Comparison of ENCODE assay signal across 9 cellular contexts in the genomic region with DNA sequence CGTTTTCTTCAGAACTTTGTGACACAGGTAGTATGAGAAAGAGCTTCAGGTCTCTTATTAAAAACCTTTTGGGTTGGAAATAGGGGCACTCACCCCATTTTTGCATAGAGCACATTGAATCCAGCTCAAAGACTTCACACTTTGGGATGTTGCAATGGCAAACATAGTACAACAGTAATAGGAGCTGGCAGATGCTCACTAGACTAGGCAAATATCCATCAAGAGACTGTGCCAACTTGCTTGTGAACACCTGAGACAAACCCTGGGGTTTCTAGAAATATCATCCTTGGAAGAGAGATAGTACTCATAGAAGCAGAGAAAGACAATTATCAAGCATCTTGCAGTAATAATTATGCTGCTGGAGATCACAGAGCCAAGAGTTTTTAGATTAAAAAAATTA.
"Had no signal": no experiment of that assay in that cellular context is flagged by ENCODE, and none has a peak within 500 bp of the region (broad histone marks: within the 10 kb centered on the region; RNA-seq: fewer than 3 reads in every experiment).

No MANE protein-coding gene starts in this region.

- DNase-seq: activated CD4-positive, alpha-beta T cell treated with anti-CD3 and anti-CD28 coated beads, Interleukin-2, amount 50 U/mL, for 4 hours; effector CD4-positive, alpha-beta T cell; mesenchymal stem cell; naive thymus-derived CD4-positive, alpha-beta T cell; right cardiac atrium; stimulated activated CD4-positive, alpha-beta T cell treated with anti-CD3 and anti-CD28 coated beads, Interleukin-2, amount 100 ng/mL, for 24 hours; stimulated activated naive CD4-positive, alpha-beta T cell treated with Interleukin-2 at 50 U/mL for 16 hours; tibial artery had no signal

- ATAC-seq: esophagus mucosa; naive thymus-derived CD4-positive, alpha-beta T cell; right cardiac atrium had no signal
